In the genomic region with DNA sequence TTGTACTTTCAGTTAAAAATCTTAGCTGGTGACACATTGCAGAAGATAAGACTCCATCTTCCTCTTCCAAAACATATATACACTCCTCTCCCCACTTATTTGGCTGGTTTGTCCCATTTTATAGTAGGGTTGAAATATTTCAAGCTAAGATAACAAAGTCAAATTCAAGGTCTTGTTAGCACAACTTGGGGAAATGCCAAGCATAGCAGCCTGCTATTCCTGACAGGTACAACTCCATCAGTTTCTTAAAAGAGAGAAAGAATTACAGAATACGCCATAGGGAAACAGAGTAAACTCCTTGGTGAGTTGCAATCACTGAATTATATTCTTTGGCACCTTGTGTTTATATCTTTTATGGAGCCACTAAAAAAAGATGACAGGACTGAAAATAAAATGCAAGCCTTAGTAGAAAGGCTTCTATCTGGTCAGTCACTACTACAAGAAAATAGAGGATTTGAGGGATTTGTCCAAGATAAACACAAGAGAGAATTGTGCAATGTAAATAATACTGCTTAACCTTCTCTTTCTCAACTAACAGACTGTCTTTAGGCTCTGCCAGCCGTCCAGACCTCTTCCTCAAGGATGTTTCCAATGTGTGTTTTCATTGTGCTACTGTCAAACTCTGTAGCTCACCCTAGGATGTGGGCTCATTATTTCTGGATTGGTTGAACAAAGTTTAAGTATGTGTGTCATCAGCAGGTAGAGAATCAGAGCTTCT, we compare ENCODE assay signal across 20 cellular contexts.
DNase-seq lines count a peak whose midpoint lies in the region; ATAC-seq and TF ChIP-seq lines count a peak whose summit lies in the region.
"Had no signal": no experiment of that assay in that cellular context is flagged by ENCODE, and none has a peak within 500 bp of the region (broad histone marks: within the 10 kb centered on the region; RNA-seq: fewer than 3 reads in every experiment).

No MANE protein-coding gene starts in this region.

- no peak overlapping the region for H3K56ac ChIP-seq in mesendoderm (ENCODE audit: low read length)

- no peak overlapping the region for H3K27ac ChIP-seq in osteoblast (ENCODE audit: low read depth, low read length)
- H3K27ac ChIP-seq in mesendoderm (ENCODE audit: low read depth, low read length), result no peak overlapping the region
- H3K27ac ChIP-seq: psoas muscle, spleen had no signal

- intact Hi-C loops in Right ventricle myocardium inferior (cut with DNase I), result no loop called here

- no peak overlapping the region for H4K8ac ChIP-seq in mesendoderm (ENCODE audit: low read depth, low read length)

- H3K79me2 ChIP-seq in osteoblast (ENCODE audit: insufficient read depth, low read length) (no peaks in the 10 kb centered on the region), mesendoderm (ENCODE audit: control insufficient read depth, insufficient read depth, low read length) (no peaks in the 10 kb centered on the region)

- DNase-seq in AG09319 (ENCODE audit: extremely low read depth, low read depth), result peak; percentile 27
- DNase-seq in NCI-H460 (ENCODE audit: extremely low read depth, low read depth), result peak; percentile 42
- peak; percentile 79 for DNase-seq in fibroblast of gingiva (ENCODE audit: low read depth)
- DNase-seq in osteoblast (ENCODE audit: insufficient read length, low spot score, missing footprints), result peak; percentile 85
- no peak for DNase-seq in ureter (ENCODE audit: low spot score)
- DNase-seq in Right ventricle myocardium inferior (ENCODE audit: missing footprints), result no peak
- no peak for DNase-seq in NCI-H69 (lab: John Stamatoyannopoulos, UW)
- DNase-seq in mesendoderm, result no peak
- DNase-seq: activated CD4-positive, alpha-beta T cell treated with anti-CD3 and anti-CD28 coated beads, Interleukin-2, amount 50 U/mL, for 4 hours; activated naive CD4-positive, alpha-beta T cell; anterior cingulate cortex; endodermal cell; GOT3; kidney glomerular epithelial cell; NCI-H774; nephron progenitor cell; psoas muscle; spleen; stimulated activated CD4-positive, alpha-beta T cell treated with anti-CD3 and anti-CD28 coated beads, Interleukin-4, amount 100 ng/mL, for 4 hours; T-helper 17 cell had no signal

- H3K23ac ChIP-seq in mesendoderm (ENCODE audit: low read length), result no peak overlapping the region

- no peak overlapping the region for H2BK5ac ChIP-seq in mesendoderm (ENCODE audit: low read length)

- WGBS in mesendoderm (ENCODE audit: extremely low coverage, insufficient coverage, low lambda C conversion rate), result no CpG with 5 or more reads among the region's 2 CpGs

- TF ChIP-seq CTCF in AG09319 (IDR thresholded peaks at IDR 0.05; ENCODE audit: low read depth, low read length) (no peak), osteoblast (IDR thresholded peaks at IDR 0.05; ENCODE audit: extremely low read depth, low read depth, low read length) (no peak)

- H3K4me2 ChIP-seq in osteoblast (ENCODE audit: insufficient read depth, low read length) (peak overlapping the region; percentile 32), mesendoderm (ENCODE audit: low read length) (no peak overlapping the region)

- H3K9ac ChIP-seq in mesendoderm (ENCODE audit: low read length), result no peak overlapping the region

- H3K9me3 ChIP-seq in osteoblast (ENCODE audit: low read depth, low read length), result no peaks in the 10 kb centered on the region
- H3K9me3 ChIP-seq: psoas muscle had no signal

- no peak overlapping the region for H3K4me3 ChIP-seq in osteoblast (ENCODE audit: insufficient read depth, low read length)
- no peak overlapping the region for H3K4me3 ChIP-seq in mesendoderm (ENCODE audit: low read length)
- H3K4me3 ChIP-seq: psoas muscle, spleen had no signal

- H3K4ac ChIP-seq in mesendoderm (ENCODE audit: low read depth, low read length), result no peak overlapping the region

- no peaks in the 10 kb centered on the region for H3K79me1 ChIP-seq in mesendoderm (ENCODE audit: low read length)

- H3K27me3 ChIP-seq in osteoblast (ENCODE audit: insufficient read depth, low read length) (no peaks in the 10 kb centered on the region), mesendoderm (ENCODE audit: insufficient read depth, low read length, poor library complexity) (no peaks in the 10 kb centered on the region)
- H3K27me3 ChIP-seq: spleen had no signal

- ATAC-seq in Right ventricle myocardium inferior, result no peak
- ATAC-seq: psoas muscle, T-helper 17 cell had no signal

- peak overlapping the region; percentile 43 for H2AFZ ChIP-seq in osteoblast (ENCODE audit: low read length)

- H3K18ac ChIP-seq in mesendoderm (ENCODE audit: low read length), result no peak overlapping the region

- H3K36me3 ChIP-seq in osteoblast (ENCODE audit: insufficient read depth, low read length), result no peaks in the 10 kb centered on the region
- no peaks in the 10 kb centered on the region for H3K36me3 ChIP-seq in mesendoderm (ENCODE audit: control insufficient read depth, insufficient read depth, low read length)
- H3K36me3 ChIP-seq: spleen had no signal

- H2BK120ac ChIP-seq in mesendoderm (ENCODE audit: low read depth, low read length), result no peak overlapping the region

- no peaks in the 10 kb centered on the region for H4K20me1 ChIP-seq in osteoblast (ENCODE audit: insufficient read depth, low read length)

- H2BK15ac ChIP-seq in mesendoderm (replicated peaks; ENCODE audit: low read depth), result no peak overlapping the region

- peaks cover 12% of the 10 kb centered on the region for H3K4me1 ChIP-seq in osteoblast (ENCODE audit: insufficient read depth, low read length)
- H3K4me1 ChIP-seq in mesendoderm (ENCODE audit: control insufficient read depth, low read depth, low read length), result no peaks in the 10 kb centered on the region
- H3K4me1 ChIP-seq: psoas muscle, spleen had no signal

- H4K5ac ChIP-seq in mesendoderm (ENCODE audit: low read length), result no peak overlapping the region

- H2AK5ac ChIP-seq in mesendoderm (ENCODE audit: low read length), result no peak overlapping the region

Comparison
In these comparisons a context has a peak if more than half of its experiments do, and no peak if none do; other contexts are left out.
1. DNase-seq: peak in AG09319 (single experiment), NCI-H460 (single experiment), fibroblast of gingiva (single experiment) and osteoblast (single experiment); none in ureter (single experiment), Right ventricle myocardium inferior (single experiment), NCI-H69 (single experiment) and mesendoderm (single experiment).